15 cellular contexts compared by ENCODE assay signal in genomic region chr1:29506678-29507225, GRCh38.
"Had no signal": no experiment of that assay in that cellular context is flagged by ENCODE, and none has a peak within 500 bp of the region (broad histone marks: within the 10 kb centered on the region; RNA-seq: fewer than 3 reads in every experiment).

No MANE protein-coding gene starts in this region.

- H3K27me3 ChIP-seq: ascending aorta, right atrium auricular region had no signal

- ATAC-seq: activated T-helper 17 cell treated with anti-CD3 and anti-CD28 coated beads, Interleukin-2, amount 50 U/mL, for 72 hours; gastroesophageal sphincter; mucosa of descending colon; naive thymus-derived CD4-positive, alpha-beta T cell; stimulated activated naive CD8-positive, alpha-beta T cell treated with anti-CD3 and anti-CD28 coated beads, Interleukin-15, Interleukin-2, amounts not matched to agents 100 U/mL and 50 U/mL, for 24 hours; WTC11 had no signal

- H3K36me3 Mint-ChIP-seq: activated naive CD4-positive, alpha-beta T cell treated with anti-CD3 and anti-CD28 coated beads, Interleukin-2, amount 10 ng/mL, durations not matched to agents 7 days and 5 days; naive thymus-derived CD4-positive, alpha-beta T cell; WTC11 had no signal

- H3K4me3 Mint-ChIP-seq: activated naive CD4-positive, alpha-beta T cell treated with anti-CD3 and anti-CD28 coated beads, Interleukin-2, amount 10 ng/mL, durations not matched to agents 7 days and 5 days; activated T-helper 17 cell treated with anti-CD3 and anti-CD28 coated beads, Interleukin-2, amount 50 U/mL, for 72 hours; naive thymus-derived CD4-positive, alpha-beta T cell; WTC11 had no signal

- H3K4me1 ChIP-seq: ascending aorta, breast epithelium, right atrium auricular region had no signal

- H3K9me3 ChIP-seq: ascending aorta, breast epithelium, gastroesophageal sphincter, mucosa of descending colon, right atrium auricular region, thoracic aorta had no signal

- H3K27ac Mint-ChIP-seq: activated naive CD4-positive, alpha-beta T cell treated with anti-CD3 and anti-CD28 coated beads, Interleukin-2, amount 10 ng/mL, durations not matched to agents 7 days and 5 days; activated T-helper 17 cell treated with anti-CD3 and anti-CD28 coated beads, Interleukin-2, amount 50 U/mL, for 72 hours; naive thymus-derived CD4-positive, alpha-beta T cell; WTC11 had no signal

- H3K4me1 Mint-ChIP-seq: activated naive CD4-positive, alpha-beta T cell treated with anti-CD3 and anti-CD28 coated beads, Interleukin-2, amount 10 ng/mL, durations not matched to agents 7 days and 5 days; activated T-helper 17 cell treated with anti-CD3 and anti-CD28 coated beads, Interleukin-2, amount 50 U/mL, for 72 hours; naive thymus-derived CD4-positive, alpha-beta T cell had no signal

- DNase-seq: activated CD4-positive, alpha-beta T cell treated with anti-CD3 and anti-CD28 coated beads for 48 hours; activated naive CD4-positive, alpha-beta T cell treated with anti-CD3 and anti-CD28 coated beads, Interleukin-2, amount 10 ng/mL, durations not matched to agents 7 days and 5 days; erythroblast; mucosa of descending colon; naive thymus-derived CD4-positive, alpha-beta T cell; stimulated activated naive CD8-positive, alpha-beta T cell treated with anti-CD3 and anti-CD28 coated beads, Interleukin-15, Interleukin-2, amounts not matched to agents 100 U/mL and 50 U/mL, for 24 hours; T-helper 2 cell had no signal

- H3K27ac ChIP-seq: ascending aorta, breast epithelium, gastroesophageal sphincter, right atrium auricular region, thoracic aorta had no signal

- H3K4me3 ChIP-seq: ascending aorta, breast epithelium, gastroesophageal sphincter, mucosa of descending colon, right atrium auricular region, smooth muscle cell, thoracic aorta had no signal

- H3K9me3 Mint-ChIP-seq: activated naive CD4-positive, alpha-beta T cell treated with anti-CD3 and anti-CD28 coated beads, Interleukin-2, amount 10 ng/mL, durations not matched to agents 7 days and 5 days; activated T-helper 17 cell treated with anti-CD3 and anti-CD28 coated beads, Interleukin-2, amount 50 U/mL, for 72 hours had no signal

- H3K36me3 ChIP-seq: ascending aorta, breast epithelium, gastroesophageal sphincter, right atrium auricular region, thoracic aorta had no signal
